ENCODE assay signal across 18 cellular contexts in the genomic region with DNA sequence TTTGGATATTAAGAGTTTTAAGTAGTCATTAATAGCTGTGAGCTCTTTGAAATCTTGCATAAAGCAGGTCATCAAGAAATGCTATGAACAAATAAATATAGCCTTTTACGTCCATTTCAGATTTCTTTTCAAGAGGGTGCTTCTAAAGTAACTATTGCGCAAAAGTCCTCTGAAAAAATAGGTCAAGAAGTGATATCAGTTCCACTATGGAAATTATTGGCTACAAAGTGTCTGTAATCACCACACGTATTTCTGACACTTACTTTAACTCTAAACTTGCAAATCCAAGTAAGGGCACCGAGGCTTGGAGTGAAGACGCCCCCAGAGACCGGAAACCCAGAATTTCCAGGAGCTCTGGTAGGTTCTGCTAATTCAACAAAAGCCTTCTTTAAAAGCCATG. TPM values are rescaled to one million over a fixed set of nuclear protein-coding genes. Genes with fewer than 3 reads are reported as not detected.
DNase-seq lines count a peak whose midpoint lies in the region; ATAC-seq and TF ChIP-seq lines count a peak whose summit lies in the region.
"Had no signal": no experiment of that assay in that cellular context is flagged by ENCODE, and none has a peak within 500 bp of the region (broad histone marks: within the 10 kb centered on the region; RNA-seq: fewer than 3 reads in every experiment).

No MANE protein-coding gene starts in this region.

- no peak overlapping the region for H3K4me2 ChIP-seq in GM23338
- H3K4me2 ChIP-seq: BLaER1 had no signal

- H3K36me3 Mint-ChIP-seq in GM23338 (ENCODE audit: low read depth): no peaks in the 10 kb centered on the region
- H3K36me3 Mint-ChIP-seq: CD4-positive, CD25-positive, alpha-beta regulatory T cell; CD8-positive, alpha-beta T cell had no signal

- no peaks in the 10 kb centered on the region for H3K79me2 ChIP-seq in GM23338 (replicated peaks; ENCODE audit: insufficient read depth)

- peaks cover 23% of the 10 kb centered on the region for H3K4me1 ChIP-seq in GM23338 (ENCODE audit: insufficient read depth)
- H3K4me1 ChIP-seq in left lung: peaks cover 0 to 4% of the 10 kb centered on the region in 2 donors
- H3K4me1 ChIP-seq: Caco-2 had no signal

- H3K27me3 Mint-ChIP-seq in GM23338 (ENCODE audit: insufficient read depth, low read depth, poor library complexity): no peaks in the 10 kb centered on the region

- H3K9me2 ChIP-seq in GM23338 (ENCODE audit: insufficient read depth): no peaks in the 10 kb centered on the region

- no peak overlapping the region for H3K4me3 Mint-ChIP-seq in GM23338
- H3K4me3 Mint-ChIP-seq: B cell; CD4-positive, CD25-positive, alpha-beta regulatory T cell; CD8-positive, alpha-beta T cell had no signal

- H3K9me3 ChIP-seq in left lung: no peaks in the 10 kb centered on the region
- H3K9me3 ChIP-seq: BLaER1, Caco-2 had no signal

- H3K27ac Mint-ChIP-seq in GM23338: no peak overlapping the region
- H3K27ac Mint-ChIP-seq: B cell; CD4-positive, CD25-positive, alpha-beta regulatory T cell; CD8-positive, alpha-beta T cell had no signal

- TF ChIP-seq CTCF in GM23338 (conservative IDR thresholded peaks at IDR 0.05; ENCODE audit: low read depth in 2 of 2) (no peak), left lung (IDR thresholded peaks at IDR 0.05) (no peak)

- no peak overlapping the region for H3K27ac ChIP-seq in GM23338 (ENCODE audit: low read depth)
- no peak overlapping the region for H3K27ac ChIP-seq in left lung
- H3K27ac ChIP-seq: BLaER1, C4-2B had no signal

- DNase-seq in SIG-M5 treated with dmso at 0.1 percent for 504 hours (lab: John Stamatoyannopoulos, UW; ENCODE audit: unreplicated experiment): peak; percentile 8
- DNase-seq in SIG-M5 (lab: John Stamatoyannopoulos, UW): no peak
- DNase-seq in DMS79 (lab: John Stamatoyannopoulos, UW): peak; percentile 71
- no peak for DNase-seq in GM23338 (ENCODE audit: low spot score)
- no peak for DNase-seq in left lung
- DNase-seq in amniotic stem cell (lab: John Stamatoyannopoulos, UW): no peak
- DNase-seq: Caco-2; CD4-positive, CD25-positive, alpha-beta regulatory T cell; CD8-positive, alpha-beta T cell; DMS153; GF-D8; GOT3; H7; HCEC 1CT had no signal

- H3K27me3 ChIP-seq in GM23338 (ENCODE audit: insufficient read depth) (no peaks in the 10 kb centered on the region), left lung (no peaks in the 10 kb centered on the region)
- H3K27me3 ChIP-seq: BLaER1 had no signal

- intact Hi-C loops in left lung (cut with DNase I): no loop called here

- ATAC-seq in GM23338 (no peak), left lung (peak; percentile 54), HG02588 (IDR thresholded peaks at IDR 0.05; ENCODE audit: unreplicated experiment) (no peak)
- ATAC-seq: CD8-positive, alpha-beta T cell had no signal

- H3K36me3 ChIP-seq in GM23338 (ENCODE audit: insufficient read depth) (no peaks in the 10 kb centered on the region), left lung (no peaks in the 10 kb centered on the region)
- H3K36me3 ChIP-seq: BLaER1 had no signal

- peak overlapping the region; percentile 23; the same call in 1 of the 2 replicates for H2AFZ ChIP-seq in GM23338

- H3K4me3 ChIP-seq in GM23338: no peak overlapping the region
- no peak overlapping the region for H3K4me3 ChIP-seq in left lung
- H3K4me3 ChIP-seq: BLaER1 had no signal

- H4K20me1 ChIP-seq in GM23338 (replicated peaks; ENCODE audit: insufficient read depth): no peaks in the 10 kb centered on the region
- H4K20me1 ChIP-seq: BLaER1 had no signal

- H3F3A ChIP-seq in GM23338 (replicated peaks; ENCODE audit: low read depth): peaks cover 9% of the 10 kb centered on the region; the same call in 1 of the 2 replicates

- peaks cover 24% of the 10 kb centered on the region for H3K4me1 Mint-ChIP-seq in GM23338
- H3K4me1 Mint-ChIP-seq: CD4-positive, CD25-positive, alpha-beta regulatory T cell had no signal

- H3K9me3 Mint-ChIP-seq in GM23338: no peaks in the 10 kb centered on the region
- H3K9me3 Mint-ChIP-seq: CD4-positive, CD25-positive, alpha-beta regulatory T cell; CD8-positive, alpha-beta T cell had no signal

TF ChIP-seq in GM23338, 12 proteins besides CTCF, POLR2A, EP300 and RAD21 (continues in another document):
- TF ChIP-seq ZNF114 (CRISPR knock-in tag; IDR thresholded peaks at IDR 0.05): no peak
- no peak for TF ChIP-seq JUNB (IDR thresholded peaks at IDR 0.05; ENCODE audit: unreplicated experiment)
- no peak for TF ChIP-seq CREB1 (CRISPR knock-in tag; IDR thresholded peaks at IDR 0.05; ENCODE audit: low read depth)
- no peak for TF ChIP-seq EZH2 (IDR thresholded peaks at IDR 0.05; ENCODE audit: low read depth, unreplicated experiment)
- TF ChIP-seq, protein P1, sequence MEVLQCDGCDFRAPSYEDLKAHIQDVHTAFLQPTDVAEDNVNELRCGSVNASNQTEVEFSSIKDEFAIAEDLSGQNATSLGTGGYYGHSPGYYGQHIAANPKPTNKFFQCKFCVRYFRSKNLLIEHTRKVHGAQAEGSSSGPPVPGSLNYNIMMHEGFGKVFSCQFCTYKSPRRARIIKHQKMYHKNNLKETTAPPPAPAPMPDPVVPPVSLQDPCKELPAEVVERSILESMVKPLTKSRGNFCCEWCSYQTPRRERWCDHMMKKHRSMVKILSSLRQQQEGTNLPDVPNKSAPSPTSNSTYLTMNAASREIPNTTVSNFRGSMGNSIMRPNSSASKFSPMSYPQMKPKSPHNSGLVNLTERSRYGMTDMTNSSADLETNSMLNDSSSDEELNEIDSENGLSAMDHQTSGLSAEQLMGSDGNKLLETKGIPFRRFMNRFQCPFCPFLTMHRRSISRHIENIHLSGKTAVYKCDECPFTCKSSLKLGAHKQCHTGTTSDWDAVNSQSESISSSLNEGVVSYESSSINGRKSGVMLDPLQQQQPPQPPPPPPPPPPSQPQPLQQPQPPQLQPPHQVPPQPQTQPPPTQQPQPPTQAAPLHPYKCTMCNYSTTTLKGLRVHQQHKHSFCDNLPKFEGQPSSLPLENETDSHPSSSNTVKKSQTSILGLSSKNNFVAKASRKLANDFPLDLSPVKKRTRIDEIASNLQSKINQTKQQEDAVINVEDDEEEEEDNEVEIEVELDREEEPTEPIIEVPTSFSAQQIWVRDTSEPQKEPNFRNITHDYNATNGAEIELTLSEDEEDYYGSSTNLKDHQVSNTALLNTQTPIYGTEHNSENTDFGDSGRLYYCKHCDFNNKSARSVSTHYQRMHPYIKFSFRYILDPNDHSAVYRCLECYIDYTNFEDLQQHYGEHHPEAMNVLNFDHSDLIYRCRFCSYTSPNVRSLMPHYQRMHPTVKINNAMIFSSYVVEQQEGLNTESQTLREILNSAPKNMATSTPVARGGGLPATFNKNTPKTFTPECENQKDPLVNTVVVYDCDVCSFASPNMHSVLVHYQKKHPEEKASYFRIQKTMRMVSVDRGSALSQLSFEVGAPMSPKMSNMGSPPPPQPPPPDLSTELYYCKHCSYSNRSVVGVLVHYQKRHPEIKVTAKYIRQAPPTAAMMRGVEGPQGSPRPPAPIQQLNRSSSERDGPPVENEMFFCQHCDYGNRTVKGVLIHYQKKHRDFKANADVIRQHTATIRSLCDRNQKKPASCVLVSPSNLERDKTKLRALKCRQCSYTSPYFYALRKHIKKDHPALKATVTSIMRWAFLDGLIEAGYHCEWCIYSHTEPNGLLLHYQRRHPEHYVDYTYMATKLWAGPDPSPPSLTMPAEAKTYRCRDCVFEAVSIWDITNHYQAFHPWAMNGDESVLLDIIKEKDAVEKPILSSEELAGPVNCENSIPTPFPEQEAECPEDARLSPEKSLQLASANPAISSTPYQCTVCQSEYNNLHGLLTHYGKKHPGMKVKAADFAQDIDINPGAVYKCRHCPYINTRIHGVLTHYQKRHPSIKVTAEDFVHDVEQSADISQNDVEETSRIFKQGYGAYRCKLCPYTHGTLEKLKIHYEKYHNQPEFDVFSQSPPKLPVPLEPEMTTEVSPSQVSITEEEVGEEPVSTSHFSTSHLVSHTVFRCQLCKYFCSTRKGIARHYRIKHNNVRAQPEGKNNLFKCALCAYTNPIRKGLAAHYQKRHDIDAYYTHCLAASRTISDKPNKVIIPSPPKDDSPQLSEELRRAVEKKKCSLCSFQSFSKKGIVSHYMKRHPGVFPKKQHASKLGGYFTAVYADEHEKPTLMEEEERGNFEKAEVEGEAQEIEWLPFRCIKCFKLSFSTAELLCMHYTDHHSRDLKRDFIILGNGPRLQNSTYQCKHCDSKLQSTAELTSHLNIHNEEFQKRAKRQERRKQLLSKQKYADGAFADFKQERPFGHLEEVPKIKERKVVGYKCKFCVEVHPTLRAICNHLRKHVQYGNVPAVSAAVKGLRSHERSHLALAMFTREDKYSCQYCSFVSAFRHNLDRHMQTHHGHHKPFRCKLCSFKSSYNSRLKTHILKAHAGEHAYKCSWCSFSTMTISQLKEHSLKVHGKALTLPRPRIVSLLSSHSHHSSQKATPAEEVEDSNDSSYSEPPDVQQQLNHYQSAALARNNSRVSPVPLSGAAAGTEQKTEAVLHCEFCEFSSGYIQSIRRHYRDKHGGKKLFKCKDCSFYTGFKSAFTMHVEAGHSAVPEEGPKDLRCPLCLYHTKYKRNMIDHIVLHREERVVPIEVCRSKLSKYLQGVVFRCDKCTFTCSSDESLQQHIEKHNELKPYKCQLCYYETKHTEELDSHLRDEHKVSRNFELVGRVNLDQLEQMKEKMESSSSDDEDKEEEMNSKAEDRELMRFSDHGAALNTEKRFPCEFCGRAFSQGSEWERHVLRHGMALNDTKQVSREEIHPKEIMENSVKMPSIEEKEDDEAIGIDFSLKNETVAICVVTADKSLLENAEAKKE (CRISPR knock-in tag; IDR thresholded peaks at IDR 0.05): no peak
- no peak for TF ChIP-seq POLR2AphosphoS5 (IDR thresholded peaks at IDR 0.05; ENCODE audit: low read depth)
- TF ChIP-seq STAT1 (IDR thresholded peaks at IDR 0.05; ENCODE audit: unreplicated experiment): no peak
- TF ChIP-seq, protein P2, sequence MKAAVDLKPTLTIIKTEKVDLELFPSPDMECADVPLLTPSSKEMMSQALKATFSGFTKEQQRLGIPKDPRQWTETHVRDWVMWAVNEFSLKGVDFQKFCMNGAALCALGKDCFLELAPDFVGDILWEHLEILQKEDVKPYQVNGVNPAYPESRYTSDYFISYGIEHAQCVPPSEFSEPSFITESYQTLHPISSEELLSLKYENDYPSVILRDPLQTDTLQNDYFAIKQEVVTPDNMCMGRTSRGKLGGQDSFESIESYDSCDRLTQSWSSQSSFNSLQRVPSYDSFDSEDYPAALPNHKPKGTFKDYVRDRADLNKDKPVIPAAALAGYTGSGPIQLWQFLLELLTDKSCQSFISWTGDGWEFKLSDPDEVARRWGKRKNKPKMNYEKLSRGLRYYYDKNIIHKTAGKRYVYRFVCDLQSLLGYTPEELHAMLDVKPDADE (IDR thresholded peaks at IDR 0.05): no peak
- TF ChIP-seq ZNF331 (CRISPR knock-in tag; IDR thresholded peaks at IDR 0.05; ENCODE audit: low read depth): no peak
- no peak for TF ChIP-seq EZH2phosphoT487 (IDR thresholded peaks at IDR 0.05; ENCODE audit: unreplicated experiment)
- TF ChIP-seq NANOG (IDR thresholded peaks at IDR 0.05; ENCODE audit: borderline replicate concordance): no peak

RNA-seq across cellular contexts. Expression of a gene that starts 44.9 kb away (rescaled TPM):
- 2.9 and 5.2 TPM in 2 replicates for total RNA-seq in GM23338 (2014; rRNA removed; shearing (Covaris generic))
- 0.99 and 3.2 TPM in 2 replicates for polyA plus RNA-seq in GM23338 (2016; fragmentation: Nextera tagmentation; extraction: Ambion mirVana)
- total RNA-seq in left lung: 10 to 100 TPM; 28.1 to 43.6 TPM
- total RNA-seq: CD4-positive, CD25-positive, alpha-beta regulatory T cell; CD8-positive, alpha-beta T cell had no signal
- polyA plus RNA-seq: CD4-positive, CD25-positive, alpha-beta regulatory T cell had no signal

Comparison
In these comparisons a context has a peak if more than half of its experiments do, and no peak if none do; other contexts are left out.
1. DNase-seq: peak in SIG-M5 treated with dmso at 0.1 percent for 504 hours (single experiment) and DMS79 (single experiment); none in SIG-M5 (single experiment), GM23338 (single experiment), left lung (0 of 2) and amniotic stem cell (single experiment).